17 cellular contexts compared by ENCODE assay signal in genomic region chr22:23844739-23845202, GRCh38. TPM values are rescaled to one million over a fixed set of nuclear protein-coding genes. Genes with fewer than 3 reads are reported as not detected.
DNase-seq lines count a peak whose midpoint lies in the region; ATAC-seq and TF ChIP-seq lines count a peak whose summit lies in the region.
"Had no signal": no experiment of that assay in that cellular context is flagged by ENCODE, and none has a peak within 500 bp of the region (broad histone marks: within the 10 kb centered on the region; RNA-seq: fewer than 3 reads in every experiment).

No MANE protein-coding gene starts in this region.

- H3K27ac ChIP-seq in IMR-90 (ENCODE audit: insufficient read depth, low read length) (no peak overlapping the region), neuronal stem cell (replicated peaks; ENCODE audit: low read length) (no peak overlapping the region)
- H3K27ac ChIP-seq: neutrophil, VCaP had no signal

- H3K79me1 ChIP-seq in IMR-90 (ENCODE audit: low read depth in 1 of 2, low read length in 2 of 2), result no peaks in the 10 kb centered on the region
- H3K79me1 ChIP-seq in neuronal stem cell (ENCODE audit: low read depth, low read length), result no peaks in the 10 kb centered on the region

- TF ChIP-seq CTCF in IMR-90 (conservative IDR thresholded peaks at IDR 0.05; ENCODE audit: low read depth, low read length) (no peak), brain (conservative IDR thresholded peaks at IDR 0.05) (no peak)

- intact Hi-C loops in IMR-90 (cut with micrococcal nuclease), result loop anchor here (5.0 kb wide), 3 partner anchors 72 to 302 kb away; partner anchors contain the start of gene MMP11
- intact Hi-C loops in activated CD4-positive, alpha-beta T cell treated with anti-CD3 and anti-CD28 coated beads for 36 hours (cut with DNase I, micrococcal nuclease), result loop anchor here (5.0 kb wide), 3 partner anchors 77 to 302 kb away; partner anchors contain the start of gene CHCHD10 (in 1 of the 2)

- in situ Hi-C loops in IMR-90 (cut with MboI; ENCODE audit: low sequenced_read_pairs) (loop anchor here (10.0 kb wide), 1 partner anchor 320 kb away; no protein-coding TSS in a partner anchor), G401 (cut with HindIII; ENCODE audit: low sequenced_read_pairs) (no loop called here)

- H3K4me1 ChIP-seq in IMR-90 (ENCODE audit: control insufficient read depth, insufficient read depth, low read length), result peaks cover 19% of the 10 kb centered on the region
- peaks cover 25 to 38% of the 10 kb centered on the region in 2 donors for H3K4me1 ChIP-seq in neuronal stem cell (ENCODE audit: control insufficient read depth in 2 of 2, insufficient read depth in 1 of 2, low read depth in 1 of 2, low read length in 2 of 2)

- H3K4ac ChIP-seq in IMR-90 (ENCODE audit: low read depth, low read length), result peak overlapping the region; percentile 35; the same call in 1 of the 2 replicates
- no peak overlapping the region for H3K4ac ChIP-seq in neuronal stem cell (ENCODE audit: low read length)

- POLR2A ChIA-PET in IMR-90 (lab: Charles Lee; ENCODE audit: unreplicated experiment), result interaction anchor here (0.6 kb wide), 1 partner anchor 13 kb away, joined by 3 read pairs; the partner anchor contains the start of gene SLC2A11
- POLR2A ChIA-PET in activated CD4-positive, alpha-beta T cell treated with anti-CD3 and anti-CD28 coated beads for 36 hours (lab: Charles Lee), result no interaction called here

- peaks cover 0 to 1% (median 0%) of the 10 kb centered on the region in 5 experiments for H3K9me3 Mint-ChIP-seq in brain
- H3K9me3 Mint-ChIP-seq in activated CD4-positive, alpha-beta T cell treated with anti-CD3 and anti-CD28 coated beads for 36 hours (ENCODE audit: low read depth), result no peaks in the 10 kb centered on the region
- no peaks in the 10 kb centered on the region for H3K9me3 Mint-ChIP-seq in activated naive CD8-positive, alpha-beta T cell treated with anti-CD3 and anti-CD28 coated beads, Interleukin-2, amount 50 U/mL, for 24 hours
- H3K9me3 Mint-ChIP-seq: activated naive CD4-positive, alpha-beta T cell treated with anti-CD3 and anti-CD28 coated beads, Interleukin-2, amount 50 U/mL, for 72 hours had no signal

- TF ChIP-seq RAD21 in IMR-90 (IDR thresholded peaks at IDR 0.05; ENCODE audit: low read length), result no peak

- dilution Hi-C loops in IMR-90 (cut with HindIII; ENCODE audit: low sequenced_read_pairs, unreplicated experiment), result no loop called here

- no peaks in the 10 kb centered on the region for H3K36me3 Mint-ChIP-seq in brain
- no peaks in the 10 kb centered on the region for H3K36me3 Mint-ChIP-seq in activated CD4-positive, alpha-beta T cell treated with anti-CD3 and anti-CD28 coated beads for 36 hours (ENCODE audit: low read depth)
- no peaks in the 10 kb centered on the region for H3K36me3 Mint-ChIP-seq in activated naive CD8-positive, alpha-beta T cell treated with anti-CD3 and anti-CD28 coated beads, Interleukin-2, amount 50 U/mL, for 24 hours (ENCODE audit: low read depth)
- H3K36me3 Mint-ChIP-seq: activated naive CD4-positive, alpha-beta T cell treated with anti-CD3 and anti-CD28 coated beads, Interleukin-2, amount 50 U/mL, for 72 hours had no signal

- WGBS in IMR-90 (ENCODE audit: extremely low coverage in 2 of 2, insufficient read length in 1 of 2), 2 experiments, result 50% methylated on average over 2 of the region's 8 CpGs; no CpG with 5 or more reads in 1 of the 2 experiments
- whole genome bisulfite sequencing in neuronal stem cell (ENCODE audit: extremely low coverage in 2 of 2, insufficient read length in 2 of 2, insufficient replicate concordance in 1 of 2), 2 donors, result no CpG with 5 or more reads among the region's 8 CpGs

- H3K18ac ChIP-seq in IMR-90 (ENCODE audit: low read depth, low read length) (no peak overlapping the region), neuronal stem cell (ENCODE audit: low read length) (peak overlapping the region; percentile 36)

- peak overlapping the region; percentile 44 for H2BK20ac ChIP-seq in IMR-90 (ENCODE audit: low read depth, low read length)

- no peak for DNase-seq in IMR-90
- no peak for DNase-seq in neuronal stem cell (ENCODE audit: low spot score)
- no peak for DNase-seq in activated CD4-positive, alpha-beta T cell treated with anti-CD3 and anti-CD28 coated beads for 36 hours
- DNase-seq in G401 (ENCODE audit: low spot score), result no peak
- no peak for DNase-seq in activated naive CD8-positive, alpha-beta T cell treated with anti-CD3 and anti-CD28 coated beads, Interleukin-2, amount 50 U/mL, for 24 hours
- no peak for DNase-seq in midbrain (lab: John Stamatoyannopoulos, UW)
- DNase-seq: NCI-H1417 treated with DMSO at 0.1 percent for 48 hours, NCI-H2227 treated with DMSO at 0.1 percent for 48 hours had no signal

- no peak for ATAC-seq in IMR-90 (ENCODE audit: low read depth)
- no peak for ATAC-seq in activated CD4-positive, alpha-beta T cell treated with anti-CD3 and anti-CD28 coated beads for 36 hours
- no peak for ATAC-seq in activated naive CD8-positive, alpha-beta T cell treated with anti-CD3 and anti-CD28 coated beads, Interleukin-2, amount 50 U/mL, for 24 hours
- ATAC-seq: activated naive CD4-positive, alpha-beta T cell treated with anti-CD3 and anti-CD28 coated beads, Interleukin-2, amount 50 U/mL, for 72 hours; left lobe of liver had no signal

- H2BK5ac ChIP-seq in IMR-90 (ENCODE audit: low read depth, low read length, poor library complexity, severe bottlenecking) (no peak overlapping the region), neuronal stem cell (ENCODE audit: low read length) (peak overlapping the region; percentile 70)

- peaks cover 55% of the 10 kb centered on the region for H3K4me1 Mint-ChIP-seq in brain
- H3K4me1 Mint-ChIP-seq in activated CD4-positive, alpha-beta T cell treated with anti-CD3 and anti-CD28 coated beads for 36 hours, result peaks cover under 1% of the 10 kb centered on the region
- H3K4me1 Mint-ChIP-seq in activated naive CD8-positive, alpha-beta T cell treated with anti-CD3 and anti-CD28 coated beads, Interleukin-2, amount 50 U/mL, for 24 hours, result peaks cover 21% of the 10 kb centered on the region

- BruUV-seq in IMR-90 (replicated peaks; lab: Mats Ljungman, UMichigan), result no TSS peak

- H4K20me1 ChIP-seq in IMR-90 (ENCODE audit: insufficient read depth, low read length), result no peaks in the 10 kb centered on the region

- no peak overlapping the region; the same call in 2 of the 3 replicates for H2BK15ac ChIP-seq in IMR-90 (ENCODE audit: low read depth, low read length)
- peak overlapping the region; percentile 96 for H2BK15ac ChIP-seq in neuronal stem cell (ENCODE audit: low read length)

- peak overlapping the region; percentile 60; the same call in 1 of the 2 replicates for H2AK5ac ChIP-seq in IMR-90 (ENCODE audit: low read depth, low read length)
- H2AK5ac ChIP-seq in neuronal stem cell (ENCODE audit: low read depth, low read length), result peak overlapping the region; percentile 85

- H3K27me3 Mint-ChIP-seq in brain, result no peaks in the 10 kb centered on the region
- no peaks in the 10 kb centered on the region for H3K27me3 Mint-ChIP-seq in activated CD4-positive, alpha-beta T cell treated with anti-CD3 and anti-CD28 coated beads for 36 hours
- no peaks in the 10 kb centered on the region for H3K27me3 Mint-ChIP-seq in activated naive CD8-positive, alpha-beta T cell treated with anti-CD3 and anti-CD28 coated beads, Interleukin-2, amount 50 U/mL, for 24 hours

- peak overlapping the region; percentile 80 for H2AK9ac ChIP-seq in IMR-90 (replicated peaks; ENCODE audit: low read depth, low read length, poor library complexity)

- H3K27me3 ChIP-seq in IMR-90 (ENCODE audit: control insufficient read depth, insufficient read depth, low read length) (no peaks in the 10 kb centered on the region; the same call in 1 of the 2 replicates), neuronal stem cell (ENCODE audit: control insufficient read depth in 3 of 3, insufficient read depth in 3 of 3, low read depth in 1 of 3, low read length in 3 of 3) (peaks cover 0 to 4% (median 0%) of the 10 kb centered on the region in 3 experiments)
- H3K27me3 ChIP-seq: esophagus muscularis mucosa, hepatocyte had no signal

- H2BK120ac ChIP-seq in IMR-90 (ENCODE audit: low read depth, low read length) (peak overlapping the region; percentile 47), neuronal stem cell (ENCODE audit: low read depth, low read length) (no peak overlapping the region)

- H3K9me3 ChIP-seq in IMR-90 (ENCODE audit: control insufficient read depth, insufficient read depth, low read length) (no peaks in the 10 kb centered on the region), neuronal stem cell (replicated peaks in 1 of 2; ENCODE audit: control insufficient read depth in 2 of 2, insufficient read depth in 1 of 2, low read depth in 1 of 2, low read length in 2 of 2) (peaks cover 0 to 2% of the 10 kb centered on the region in 2 donors)
- H3K9me3 ChIP-seq: esophagus muscularis mucosa, neutrophil, thoracic aorta had no signal

- peak overlapping the region in 3 of 5 experiments; percentile 9 to 95 (median 76) for H3K27ac Mint-ChIP-seq in brain
- no peak overlapping the region for H3K27ac Mint-ChIP-seq in activated CD4-positive, alpha-beta T cell treated with anti-CD3 and anti-CD28 coated beads for 36 hours
- H3K27ac Mint-ChIP-seq in activated naive CD8-positive, alpha-beta T cell treated with anti-CD3 and anti-CD28 coated beads, Interleukin-2, amount 50 U/mL, for 24 hours, result no peak overlapping the region

- H3K36me3 ChIP-seq in IMR-90 (ENCODE audit: control insufficient read depth, insufficient read depth, low read length), result no peaks in the 10 kb centered on the region
- no peaks in the 10 kb centered on the region for H3K36me3 ChIP-seq in neuronal stem cell (replicated peaks in 1 of 2; ENCODE audit: control insufficient read depth in 2 of 2, insufficient read depth in 2 of 2, low read length in 2 of 2)
- H3K36me3 ChIP-seq: esophagus muscularis mucosa, neutrophil, thoracic aorta had no signal

- H3K4me3 Mint-ChIP-seq in brain, result no peak overlapping the region
- no peak overlapping the region for H3K4me3 Mint-ChIP-seq in activated CD4-positive, alpha-beta T cell treated with anti-CD3 and anti-CD28 coated beads for 36 hours
- H3K4me3 Mint-ChIP-seq in activated naive CD8-positive, alpha-beta T cell treated with anti-CD3 and anti-CD28 coated beads, Interleukin-2, amount 50 U/mL, for 24 hours, result no peak overlapping the region

- H3K4me2 ChIP-seq in IMR-90 (ENCODE audit: low read depth, low read length) (no peak overlapping the region), neuronal stem cell (ENCODE audit: insufficient read depth, low read length, poor library complexity, severe bottlenecking) (no peak overlapping the region)
- H3K4me2 ChIP-seq: hepatocyte had no signal

- no peak overlapping the region for H3K9ac ChIP-seq in IMR-90 (ENCODE audit: low read depth, low read length)
- no peak overlapping the region for H3K9ac ChIP-seq in neuronal stem cell (ENCODE audit: low read depth, low read length, poor library complexity)

- no peak overlapping the region for H4K5ac ChIP-seq in IMR-90 (ENCODE audit: low read depth, low read length)

- H2AFZ ChIP-seq in IMR-90 (replicated peaks; ENCODE audit: low read length, poor library complexity) (peak overlapping the region; percentile 72), neuronal stem cell (ENCODE audit: low read length) (peak overlapping the region; percentile 87)
- H2AFZ ChIP-seq: hepatocyte had no signal

- H3K4me3 ChIP-seq in GM08714 (ENCODE audit: low read length) (peak overlapping the region; percentile 24; the same call in 1 of the 2 replicates), IMR-90 (ENCODE audit: insufficient read depth, low read depth, low read length) (no peak overlapping the region), neuronal stem cell (ENCODE audit: low read length in 2 of 2) (no peak overlapping the region)
- H3K4me3 ChIP-seq: esophagus muscularis mucosa, hepatocyte, thoracic aorta had no signal

- CTCF ChIA-PET in IMR-90 (lab: Yijun Ruan, JAX), result interaction anchor here (0.8 kb wide), 1 partner anchor 254 kb away, joined by 3 read pairs; no protein-coding TSS in a partner anchor
- CTCF ChIA-PET in activated CD4-positive, alpha-beta T cell treated with anti-CD3 and anti-CD28 coated beads for 36 hours (lab: Charles Lee), result interaction anchor here (0.5 to 1.4 kb wide), 2 partner anchors 9 to 12 kb away, joined by 3 to 4 read pairs; no protein-coding TSS in a partner anchor

- H3K9me1 ChIP-seq in IMR-90 (ENCODE audit: insufficient read depth, low read length), result no peaks in the 10 kb centered on the region

- peak overlapping the region; percentile 63 for H2BK12ac ChIP-seq in neuronal stem cell (ENCODE audit: low read length)

- no peak overlapping the region for H3K56ac ChIP-seq in IMR-90 (ENCODE audit: extremely low read depth, insufficient read depth, low read length)

- no peak for TF ChIP-seq POLR2A in IMR-90 (IDR thresholded peaks at IDR 0.05; ENCODE audit: low read depth, low read length)

- H3K23ac ChIP-seq in IMR-90 (ENCODE audit: low read depth, low read length), result 0 out of 2 replicates have a peak overlapping the region, but pooled peaks have one; percentile 28
- peak overlapping the region; percentile 89 for H3K23ac ChIP-seq in neuronal stem cell (ENCODE audit: low read depth, low read length, poor library complexity)

- H3K14ac ChIP-seq in IMR-90 (replicated peaks; ENCODE audit: low read depth, low read length) (peak overlapping the region; percentile 40; the same call in 1 of the 2 replicates), neuronal stem cell (ENCODE audit: low read length) (no peak overlapping the region)

- peak overlapping the region in 1 of 2 experiments; percentile 39; a peak in 1 of 4 replicates for H4K8ac ChIP-seq in IMR-90 (ENCODE audit: low read depth in 2 of 2, low read length in 2 of 2)
- no peak overlapping the region for H4K8ac ChIP-seq in neuronal stem cell (ENCODE audit: low read depth, low read length)

- H4K91ac ChIP-seq in IMR-90 (ENCODE audit: insufficient read depth, low read depth, low read length) (no peak overlapping the region), neuronal stem cell (ENCODE audit: low read depth, low read length, poor library complexity) (no peak overlapping the region)

RNA-seq across cellular contexts. Expression of gene DERL3, which starts 6.0 kb away (rescaled TPM):
- total RNA-seq in IMR-90 (2012; rRNA removed), result under 0.01 and 0.18 TPM in 2 replicates
- polyA plus RNA-seq in IMR-90 (2012; rRNA removed), result 0.50 and 0.62 TPM in 2 replicates
- 0.41 and 0.49 TPM in 2 replicates for polyA plus RNA-seq in IMR-90 (2012; cell fraction: cytosol; rRNA removed)
- polyA plus RNA-seq in IMR-90 (2012; cell fraction: nucleus; rRNA removed; ENCODE audit: low replicate concordance), result 0.96 and 2.2 TPM in 2 replicates
- 3.1 TPM for polyA plus RNA-seq in brain (ENCODE audit: insufficient read depth, low read depth, low replicate concordance)
- polyA plus RNA-seq in neuronal stem cell (2013, experiment 1 of 2), result 4.2 TPM
- 4.5 TPM for polyA plus RNA-seq in neuronal stem cell (2013, experiment 2 of 2)
- total RNA-seq in activated CD4-positive, alpha-beta T cell treated with anti-CD3 and anti-CD28 coated beads for 36 hours, result 1 to 10 TPM; 5.2 to 5.7 TPM
- not detected in 2 replicates for total RNA-seq in G401 (2014; rRNA removed; shearing (Covaris generic))
- total RNA-seq: esophagus muscularis mucosa had no signal

RNA-seq across cellular contexts. Expression of gene SLC2A11, which starts 12.9 kb away (rescaled TPM):
- total RNA-seq in IMR-90 (2012; rRNA removed), result 2.8 and 3.2 TPM in 2 replicates
- polyA plus RNA-seq in IMR-90 (2012; rRNA removed) (6.6 and 8.7 TPM in 2 replicates), brain (ENCODE audit: insufficient read depth, low read depth, low replicate concordance) (21.1 TPM)
- polyA plus RNA-seq in IMR-90 (2012; cell fraction: cytosol; rRNA removed), result 7.6 and 10.2 TPM in 2 replicates
- polyA plus RNA-seq in IMR-90 (2012; cell fraction: nucleus; rRNA removed; ENCODE audit: low replicate concordance), result 38.2 and 42.7 TPM in 2 replicates
- 11.4 TPM for polyA plus RNA-seq in neuronal stem cell (2013, experiment 1 of 2)
- polyA plus RNA-seq in neuronal stem cell (2013, experiment 2 of 2), result 10.5 TPM
- 1 to 10 TPM; 7.6 to 7.7 TPM for total RNA-seq in activated CD4-positive, alpha-beta T cell treated with anti-CD3 and anti-CD28 coated beads for 36 hours
- not detected in 2 replicates for total RNA-seq in G401 (2014; rRNA removed; shearing (Covaris generic))

RNA-seq across cellular contexts. Expression of gene MIF, which starts 49.4 kb away (rescaled TPM):
- 123 and 125 TPM in 2 replicates for total RNA-seq in IMR-90 (2012; rRNA removed)
- polyA plus RNA-seq in IMR-90 (2012; rRNA removed) (530 and 798 TPM in 2 replicates), brain (ENCODE audit: insufficient read depth, low read depth, low replicate concordance) (583 TPM)
- polyA plus RNA-seq in IMR-90 (2012; cell fraction: cytosol; rRNA removed), result 412 and 1,658 TPM in 2 replicates
- 299 and 621 TPM in 2 replicates for polyA plus RNA-seq in IMR-90 (2012; cell fraction: nucleus; rRNA removed; ENCODE audit: low replicate concordance)
- 1,002 TPM for polyA plus RNA-seq in neuronal stem cell (2013, experiment 1 of 2)
- 970 TPM for polyA plus RNA-seq in neuronal stem cell (2013, experiment 2 of 2)
- total RNA-seq in activated CD4-positive, alpha-beta T cell treated with anti-CD3 and anti-CD28 coated beads for 36 hours, result 1,000 to 10,000 TPM; 1,478 to 1,739 TPM
- not detected in 2 replicates for total RNA-seq in G401 (2014; rRNA removed; shearing (Covaris generic))

RNA-seq across cellular contexts. Expression of gene SMARCB1, which starts 58.0 kb away (rescaled TPM):
- 97.5 and 110 TPM in 2 replicates for total RNA-seq in IMR-90 (2012; rRNA removed)
- polyA plus RNA-seq in IMR-90 (2012; rRNA removed), result 157 and 159 TPM in 2 replicates
- 143 and 158 TPM in 2 replicates for polyA plus RNA-seq in IMR-90 (2012; cell fraction: cytosol; rRNA removed)
- 79.7 and 79.9 TPM in 2 replicates for polyA plus RNA-seq in IMR-90 (2012; cell fraction: nucleus; rRNA removed; ENCODE audit: low replicate concordance)
- 231 TPM for polyA plus RNA-seq in brain (ENCODE audit: insufficient read depth, low read depth, low replicate concordance)
- polyA plus RNA-seq in neuronal stem cell (2013, experiment 1 of 2), result 118 TPM
- polyA plus RNA-seq in neuronal stem cell (2013, experiment 2 of 2), result 112 TPM
- total RNA-seq in activated CD4-positive, alpha-beta T cell treated with anti-CD3 and anti-CD28 coated beads for 36 hours, result 10 to 100 TPM; 78.2 to 95.2 TPM
- total RNA-seq in G401 (2014; rRNA removed; shearing (Covaris generic)), result not detected in 2 replicates

Comparison
In these comparisons a context has a peak if more than half of its experiments do, and no peak if none do; other contexts are left out.
1. H3K27ac Mint-ChIP-seq: peak in brain (3 of 5); none in activated CD4-positive, alpha-beta T cell treated with anti-CD3 and anti-CD28 coated beads for 36 hours (single experiment) and activated naive CD8-positive, alpha-beta T cell treated with anti-CD3 and anti-CD28 coated beads, Interleukin-2, amount 50 U/mL, for 24 hours (single experiment).
2. RNA of gene MIF, which starts 49.4 kb away (total RNA-seq): 1,478 to 1,739 TPM in activated CD4-positive, alpha-beta T cell treated with anti-CD3 and anti-CD28 coated beads for 36 hours and 123 to 125 TPM in IMR-90; not detected in G401; every median in the first group is over 100 times any median in the second.